ENCODE assay signal across 21 cellular contexts in the genomic region with DNA sequence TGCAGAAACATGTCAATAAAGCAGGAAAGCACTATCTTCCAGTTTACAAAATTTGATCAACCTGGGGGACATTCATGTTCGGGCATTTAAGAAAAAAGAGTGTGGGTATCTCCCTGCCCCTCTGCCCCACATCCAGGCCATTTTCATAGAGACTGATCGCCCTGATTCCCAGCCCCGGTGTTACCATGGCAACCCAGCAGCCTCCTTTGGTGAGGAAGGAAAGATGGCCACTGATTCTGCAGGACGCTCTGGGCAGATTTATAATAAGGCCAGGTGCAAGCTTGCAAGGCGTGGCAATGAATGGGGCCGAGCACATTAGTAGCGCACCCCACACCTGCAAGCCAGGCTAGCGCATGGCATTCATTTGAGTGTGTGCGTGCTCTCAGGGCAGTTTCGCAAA. TPM values are rescaled to one million over a fixed set of nuclear protein-coding genes. Genes with fewer than 3 reads are reported as not detected.
DNase-seq lines count a peak whose midpoint lies in the region; ATAC-seq and TF ChIP-seq lines count a peak whose summit lies in the region.
"Had no signal": no experiment of that assay in that cellular context is flagged by ENCODE, and none has a peak within 500 bp of the region (broad histone marks: within the 10 kb centered on the region; RNA-seq: fewer than 3 reads in every experiment).

No MANE protein-coding gene starts in this region.

- peak overlapping the region in 3 of 5 experiments; percentile 70 to 83 (median 80) for H3K27ac Mint-ChIP-seq in brain
- H3K27ac Mint-ChIP-seq in CD8-positive, alpha-beta T cell = no peak overlapping the region
- H3K27ac Mint-ChIP-seq: activated CD8-positive, alpha-beta memory T cell treated with anti-CD3 and anti-CD28 coated beads, Interleukin-2, amount 10 ng/mL, durations not matched to agents 7 days and 5 days; activated naive CD8-positive, alpha-beta T cell; CD8-positive, alpha-beta memory T cell; nephron progenitor cell had no signal

- H3K4me3 Mint-ChIP-seq in brain = no peak overlapping the region
- H3K4me3 Mint-ChIP-seq in CD8-positive, alpha-beta T cell = no peak overlapping the region
- H3K4me3 Mint-ChIP-seq: activated CD8-positive, alpha-beta memory T cell treated with anti-CD3 and anti-CD28 coated beads, Interleukin-2, amount 10 ng/mL, durations not matched to agents 7 days and 5 days; activated naive CD8-positive, alpha-beta T cell; CD8-positive, alpha-beta memory T cell; nephron progenitor cell had no signal

- peaks cover 0 to 7% (median 2%) of the 10 kb centered on the region in 5 experiments for H3K9me3 Mint-ChIP-seq in brain
- H3K9me3 Mint-ChIP-seq in CD8-positive, alpha-beta T cell = peaks cover 4% of the 10 kb centered on the region

- CTCF ChIA-PET in CD8-positive, alpha-beta T cell (lab: Charles Lee) = interaction anchor here (4.2 kb wide), 1 partner anchor 11 kb away, joined by 24 read pairs; no protein-coding TSS in a partner anchor

- no peak overlapping the region for H3K27ac ChIP-seq in CD8-positive, alpha-beta T cell (ENCODE audit: low read depth, low read length)
- H3K27ac ChIP-seq: tibial nerve had no signal

- no peaks in the 10 kb centered on the region for H3K36me3 ChIP-seq in CD8-positive, alpha-beta T cell (ENCODE audit: insufficient read depth, low read length)
- H3K36me3 ChIP-seq: tibial nerve had no signal

- H3K4me1 ChIP-seq in CD8-positive, alpha-beta T cell (ENCODE audit: insufficient read depth, low read length) = no peaks in the 10 kb centered on the region
- H3K4me1 ChIP-seq: tibial nerve had no signal

- no peaks in the 10 kb centered on the region for H3K9me3 ChIP-seq in CD8-positive, alpha-beta T cell (ENCODE audit: low read length)

- DNase-seq in DMS79 treated with DMSO at 0.1 percent for 48 hours (lab: John Stamatoyannopoulos, UW) = peak; percentile 63
- peak; percentile 68 for DNase-seq in NCI-H1105 treated with DMSO at 0.1 percent for 48 hours (lab: John Stamatoyannopoulos, UW)
- DNase-seq in NCI-H345 (lab: John Stamatoyannopoulos, UW) = peak; percentile 92
- no peak for DNase-seq in stimulated activated CD4-positive, alpha-beta T cell treated with anti-CD3 and anti-CD28 coated beads, Interleukin-1b, Interleukin-23, amount 100 ng/mL, for 48 hours
- no peak for DNase-seq in CD8-positive, alpha-beta T cell
- DNase-seq: activated CD4-positive, alpha-beta T cell treated with anti-CD3 and anti-CD28 coated beads for 48 hours; activated CD8-positive, alpha-beta memory T cell treated with anti-CD3 and anti-CD28 coated beads, Interleukin-2, amount 10 ng/mL, durations not matched to agents 7 days and 5 days; CD8-positive, alpha-beta memory T cell; left ventricle myocardium superior; NCI-H2171; nephron progenitor cell; small intestine; stimulated activated CD4-positive, alpha-beta T cell treated with anti-CD3 and anti-CD28 coated beads, Interleukin-4, amount 100 ng/mL, for 1 hour; stimulated activated naive CD8-positive, alpha-beta T cell treated with anti-CD3 and anti-CD28 coated beads, Interleukin-15, Interleukin-2, amounts not matched to agents 100 U/mL and 50 U/mL, for 24 hours; T-helper 1 cell had no signal

- no peak for TF ChIP-seq CTCF in brain (conservative IDR thresholded peaks at IDR 0.05)
- TF ChIP-seq CTCF in CD8-positive, alpha-beta T cell (IDR thresholded peaks at IDR 0.05) = no peak

- H3K36me3 Mint-ChIP-seq in brain = no peaks in the 10 kb centered on the region
- no peaks in the 10 kb centered on the region for H3K36me3 Mint-ChIP-seq in CD8-positive, alpha-beta T cell
- H3K36me3 Mint-ChIP-seq: activated CD8-positive, alpha-beta memory T cell treated with anti-CD3 and anti-CD28 coated beads, Interleukin-2, amount 10 ng/mL, durations not matched to agents 7 days and 5 days; activated naive CD8-positive, alpha-beta T cell had no signal

- intact Hi-C loops in CD8-positive, alpha-beta T cell (cut with DNase I, micrococcal nuclease) = no loop called here

- ATAC-seq in HG03280 (IDR thresholded peaks at IDR 0.05; ENCODE audit: unreplicated experiment) = no peak
- ATAC-seq in CD8-positive, alpha-beta T cell = no peak
- ATAC-seq: activated CD8-positive, alpha-beta memory T cell treated with anti-CD3 and anti-CD28 coated beads, Interleukin-2, amount 10 ng/mL, durations not matched to agents 7 days and 5 days; HCT116; left ventricle myocardium superior; Right ventricle myocardium inferior; stimulated activated naive CD8-positive, alpha-beta T cell treated with anti-CD3 and anti-CD28 coated beads, Interleukin-15, Interleukin-2, amounts not matched to agents 100 U/mL and 50 U/mL, for 24 hours had no signal

- H3K27me3 Mint-ChIP-seq in brain = peaks cover 5% of the 10 kb centered on the region
- peaks cover 8% of the 10 kb centered on the region for H3K27me3 Mint-ChIP-seq in CD8-positive, alpha-beta T cell (ENCODE audit: low read depth)

- H3K27me3 ChIP-seq in CD8-positive, alpha-beta T cell (ENCODE audit: insufficient read depth, low read length) = no peaks in the 10 kb centered on the region

- POLR2A ChIA-PET in CD8-positive, alpha-beta T cell (lab: Charles Lee) = no interaction called here

- H3K4me1 Mint-ChIP-seq in brain = no peaks in the 10 kb centered on the region
- no peaks in the 10 kb centered on the region for H3K4me1 Mint-ChIP-seq in CD8-positive, alpha-beta T cell (ENCODE audit: low read depth)
- H3K4me1 Mint-ChIP-seq: CD8-positive, alpha-beta memory T cell had no signal

- no peak overlapping the region for H3K4me3 ChIP-seq in CD8-positive, alpha-beta T cell (ENCODE audit: low read depth, low read length)
- H3K4me3 ChIP-seq: tibial nerve had no signal

RNA-seq across cellular contexts. Expression of a gene that starts 36.8 kb away (rescaled TPM):
- polyA plus RNA-seq in brain (ENCODE audit: insufficient read depth, low read depth, low replicate concordance) = 72.1 TPM
- total RNA-seq in CD8-positive, alpha-beta T cell = 100 to 1,000 TPM; 484 to 496 TPM

Comparison
In these comparisons a context has a peak if more than half of its experiments do, and no peak if none do; other contexts are left out.
1. DNase-seq: peak in DMS79 treated with DMSO at 0.1 percent for 48 hours (single experiment), NCI-H1105 treated with DMSO at 0.1 percent for 48 hours (single experiment) and NCI-H345 (single experiment); none in stimulated activated CD4-positive, alpha-beta T cell treated with anti-CD3 and anti-CD28 coated beads, Interleukin-1b, Interleukin-23, amount 100 ng/mL, for 48 hours (single experiment) and CD8-positive, alpha-beta T cell (0 of 7).